23 cellular contexts compared by ENCODE assay signal in genomic region chr2:134815741-134816140, GRCh38. TPM values are rescaled to one million over a fixed set of nuclear protein-coding genes. Genes with fewer than 3 reads are reported as not detected.
"Had no signal": no experiment of that assay in that cellular context is flagged by ENCODE, and none has a peak within 500 bp of the region (broad histone marks: within the 10 kb centered on the region; RNA-seq: fewer than 3 reads in every experiment).

No MANE protein-coding gene starts in this region.

- H3K4me1 Mint-ChIP-seq: IgD-negative memory B cell had no signal

- H3K36me3 ChIP-seq: MG63 had no signal

- H3K4me3 Mint-ChIP-seq: IgD-negative memory B cell had no signal

- H3K27ac Mint-ChIP-seq: IgD-negative memory B cell had no signal

- ATAC-seq: K562, Panc1, SK-N-SH treated with all-trans-retinoic acid at 6 μM for 48 hours had no signal

- H3K4me3 ChIP-seq: K562, MG63 had no signal

- H3K27ac ChIP-seq: HL-60, KMS-11, RWPE1 had no signal

- DNase-seq: Kasumi-1, MG63, NCI-H1092, NCI-H1105 treated with DMSO at 0.1 percent for 48 hours, NCI-H1417 treated with DMSO at 0.1 percent for 48 hours, NCI-H1694, NCI-H187 treated with DMSO at 0.1 percent for 48 hours, NCI-H2029 treated with DMSO at 0.1 percent for 48 hours, NCI-H2171 treated with DMSO at 0.1 percent for 48 hours, NCI-H345, NCI-H446 treated with DMSO at 0.1 percent for 48 hours, NCI-H510A treated with DMSO at 0.1 percent for 48 hours, NCI-H526, NCI-H82, SHP77 had no signal

- H3K9ac ChIP-seq: KMS-11 had no signal

- H3K27me3 ChIP-seq: MG63 had no signal

- H3K27me3 Mint-ChIP-seq: IgD-negative memory B cell had no signal

- H3K4me2 ChIP-seq: KMS-11 had no signal

RNA-seq across cellular contexts. Expression of gene ACMSD, which starts 22.7 kb away (rescaled TPM):
- total RNA-seq: K562, SK-MEL-5 had no signal
- polyA plus RNA-seq: IgD-negative memory B cell, K562 had no signal
